In the genomic region with DNA sequence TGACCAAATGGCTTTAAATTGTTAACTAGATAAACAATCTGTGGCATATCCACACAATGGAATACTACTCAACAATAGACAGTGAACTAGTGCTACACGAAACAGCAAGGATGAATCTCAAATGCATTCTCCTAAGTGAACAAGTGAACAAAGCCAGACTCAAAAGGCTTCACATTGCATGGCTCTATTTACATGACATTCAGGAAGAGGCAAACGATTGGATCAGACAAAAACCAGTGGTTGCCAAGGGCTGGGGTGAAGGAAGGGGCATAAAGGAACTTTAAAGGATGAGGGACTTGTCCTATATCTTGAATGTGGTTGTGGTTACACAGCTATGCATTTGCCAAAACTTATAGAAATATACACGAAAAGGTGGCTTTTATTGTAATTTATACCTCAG, we compare ENCODE assay signal across 29 cellular contexts.
"Had no signal": no experiment of that assay in that cellular context is flagged by ENCODE, and none has a peak within 500 bp of the region (broad histone marks: within the 10 kb centered on the region; RNA-seq: fewer than 3 reads in every experiment).

No MANE protein-coding gene starts in this region.

- H3K36me3 ChIP-seq: adrenal gland, colonic mucosa, esophagus squamous epithelium, gastroesophageal sphincter, heart right ventricle had no signal

- DNase-seq: activated CD4-positive, alpha-beta memory T cell treated with anti-CD3 and anti-CD28 coated beads for 36 hours; activated CD4-positive, alpha-beta T cell treated with anti-CD3 and anti-CD28 coated beads for 48 hours; activated CD8-positive, alpha-beta memory T cell treated with anti-CD3 and anti-CD28 coated beads, Interleukin-2, amount 10 ng/mL, durations not matched to agents 7 days and 5 days; activated CD8-positive, alpha-beta memory T cell treated with anti-CD3 and anti-CD28 coated beads, Interleukin-2, amount 50 U/mL, for 4 hours; activated CD8-positive, alpha-beta T cell treated with anti-CD3 and anti-CD28 coated beads, Interleukin-2, amount 10 ng/mL, durations not matched to agents 7 days and 5 days; activated effector memory CD4-positive, alpha-beta T cell treated with anti-CD3 and anti-CD28 coated beads, Interleukin-2, amount 50 U/mL, for 16 hours; activated naive CD4-positive, alpha-beta T cell treated with anti-CD3 and anti-CD28 coated beads for 36 hours; activated naive CD8-positive, alpha-beta T cell treated with anti-CD3 and anti-CD28 coated beads for 36 hours; activated naive CD8-positive, alpha-beta T cell treated with anti-CD3 and anti-CD28 coated beads, Interleukin-2, amount 50 U/mL, for 24 hours; activated T-cell treated with anti-CD3 and anti-CD28 coated beads, Interleukin-2, amount 50 U/mL, for 1 hour; activated T-cell treated with anti-CD3 and anti-CD28 coated beads, Interleukin-2, amount 50 U/mL, for 48 hours; adrenal gland; amygdala; aorta; body of pancreas; caudate nucleus; colonic mucosa; effector CD8-positive, alpha-beta T cell; esophagus squamous epithelium; foreskin melanocyte; heart right ventricle; T-helper 2 cell had no signal

- H3K27ac ChIP-seq: adrenal gland, body of pancreas, colonic mucosa, epithelial cell of prostate, esophagus squamous epithelium, gastroesophageal sphincter, heart right ventricle had no signal

- H3K4me1 ChIP-seq: adrenal gland, colonic mucosa had no signal

- ATAC-seq: activated CD8-positive, alpha-beta memory T cell treated with anti-CD3 and anti-CD28 coated beads, Interleukin-2, amount 10 ng/mL, durations not matched to agents 7 days and 5 days; activated CD8-positive, alpha-beta T cell treated with anti-CD3 and anti-CD28 coated beads, Interleukin-2, amount 10 ng/mL, durations not matched to agents 7 days and 5 days; activated naive CD8-positive, alpha-beta T cell treated with anti-CD3 and anti-CD28 coated beads, Interleukin-2, amount 50 U/mL, for 24 hours; body of pancreas; gastroesophageal sphincter; heart right ventricle had no signal

- H3K4me3 ChIP-seq: adrenal gland, body of pancreas, colonic mucosa, esophagus squamous epithelium, gastroesophageal sphincter, heart right ventricle had no signal

- H3K9me3 Mint-ChIP-seq: activated CD4-positive, alpha-beta memory T cell treated with anti-CD3 and anti-CD28 coated beads for 36 hours; activated naive CD4-positive, alpha-beta T cell treated with anti-CD3 and anti-CD28 coated beads for 36 hours; activated naive CD4-positive, alpha-beta T cell treated with anti-CD3 and anti-CD28 coated beads, Interleukin-2, amount 50 U/mL, for 24 hours; activated naive CD8-positive, alpha-beta T cell treated with anti-CD3 and anti-CD28 coated beads for 36 hours; activated naive CD8-positive, alpha-beta T cell treated with anti-CD3 and anti-CD28 coated beads, Interleukin-2, amount 50 U/mL, for 24 hours; activated T-helper 1 cell treated with anti-CD3 and anti-CD28 coated beads, Interleukin-12 subunit alpha, Interleukin-12 subunit beta, Interleukin-2, Interleukin-4 antibody, amounts not matched to agents 30 ng/mL and 10 ng/mL and 1 ng/mL, durations not matched to agents 14 hours and 24 hours and 36 hours; activated T-helper 2 cell treated with anti-CD3 and anti-CD28 coated beads, Interferon-gamma antibody, Interleukin-2, Interleukin-4, amounts not matched to agents 10 μg/mL and 5 μg/mL and 100 μg/mL, durations not matched to agents 14 hours and 24 hours and 36 hours had no signal

- H3K27me3 ChIP-seq: body of pancreas, colonic mucosa had no signal

- H3K4me1 Mint-ChIP-seq: activated CD8-positive, alpha-beta memory T cell treated with anti-CD3 and anti-CD28 coated beads, Interleukin-2, amount 10 ng/mL, durations not matched to agents 7 days and 5 days; activated naive CD4-positive, alpha-beta T cell treated with anti-CD3 and anti-CD28 coated beads, Interleukin-2, amount 50 U/mL, for 24 hours; activated naive CD8-positive, alpha-beta T cell treated with anti-CD3 and anti-CD28 coated beads for 36 hours; activated naive CD8-positive, alpha-beta T cell treated with anti-CD3 and anti-CD28 coated beads, Interleukin-2, amount 50 U/mL, for 24 hours had no signal

- H3K9me3 ChIP-seq: adrenal gland, body of pancreas, colonic mucosa, esophagus squamous epithelium, gastroesophageal sphincter, heart right ventricle had no signal

- H3K27ac Mint-ChIP-seq: activated CD4-positive, alpha-beta memory T cell treated with anti-CD3 and anti-CD28 coated beads for 36 hours; activated CD8-positive, alpha-beta memory T cell treated with anti-CD3 and anti-CD28 coated beads, Interleukin-2, amount 10 ng/mL, durations not matched to agents 7 days and 5 days; activated CD8-positive, alpha-beta T cell treated with anti-CD3 and anti-CD28 coated beads, Interleukin-2, amount 10 ng/mL, durations not matched to agents 7 days and 5 days; activated naive CD4-positive, alpha-beta T cell treated with anti-CD3 and anti-CD28 coated beads for 36 hours; activated naive CD4-positive, alpha-beta T cell treated with anti-CD3 and anti-CD28 coated beads, Interleukin-2, amount 50 U/mL, for 24 hours; activated naive CD8-positive, alpha-beta T cell treated with anti-CD3 and anti-CD28 coated beads for 36 hours; activated naive CD8-positive, alpha-beta T cell treated with anti-CD3 and anti-CD28 coated beads, Interleukin-2, amount 50 U/mL, for 24 hours; activated T-helper 1 cell treated with anti-CD3 and anti-CD28 coated beads, Interleukin-12 subunit alpha, Interleukin-12 subunit beta, Interleukin-2, Interleukin-4 antibody, amounts not matched to agents 30 ng/mL and 10 ng/mL and 1 ng/mL, durations not matched to agents 14 hours and 24 hours and 36 hours; activated T-helper 2 cell treated with anti-CD3 and anti-CD28 coated beads, Interferon-gamma antibody, Interleukin-2, Interleukin-4, amounts not matched to agents 10 μg/mL and 5 μg/mL and 100 μg/mL, durations not matched to agents 14 hours and 24 hours and 36 hours had no signal

- FAIRE-seq: endometrium, endothelial cell of umbilical vein had no signal

- H3K36me3 Mint-ChIP-seq: activated CD4-positive, alpha-beta memory T cell treated with anti-CD3 and anti-CD28 coated beads for 36 hours; activated CD8-positive, alpha-beta memory T cell treated with anti-CD3 and anti-CD28 coated beads, Interleukin-2, amount 10 ng/mL, durations not matched to agents 7 days and 5 days; activated naive CD4-positive, alpha-beta T cell treated with anti-CD3 and anti-CD28 coated beads, Interleukin-2, amount 50 U/mL, for 24 hours; activated naive CD8-positive, alpha-beta T cell treated with anti-CD3 and anti-CD28 coated beads for 36 hours had no signal

- H3K4me3 Mint-ChIP-seq: activated CD4-positive, alpha-beta memory T cell treated with anti-CD3 and anti-CD28 coated beads for 36 hours; activated CD8-positive, alpha-beta memory T cell treated with anti-CD3 and anti-CD28 coated beads, Interleukin-2, amount 10 ng/mL, durations not matched to agents 7 days and 5 days; activated CD8-positive, alpha-beta T cell treated with anti-CD3 and anti-CD28 coated beads, Interleukin-2, amount 10 ng/mL, durations not matched to agents 7 days and 5 days; activated naive CD4-positive, alpha-beta T cell treated with anti-CD3 and anti-CD28 coated beads for 36 hours; activated naive CD4-positive, alpha-beta T cell treated with anti-CD3 and anti-CD28 coated beads, Interleukin-2, amount 50 U/mL, for 24 hours; activated naive CD8-positive, alpha-beta T cell treated with anti-CD3 and anti-CD28 coated beads for 36 hours; activated naive CD8-positive, alpha-beta T cell treated with anti-CD3 and anti-CD28 coated beads, Interleukin-2, amount 50 U/mL, for 24 hours; activated T-helper 1 cell treated with anti-CD3 and anti-CD28 coated beads, Interleukin-12 subunit alpha, Interleukin-12 subunit beta, Interleukin-2, Interleukin-4 antibody, amounts not matched to agents 30 ng/mL and 10 ng/mL and 1 ng/mL, durations not matched to agents 14 hours and 24 hours and 36 hours had no signal
